1 cellular context compared by ENCODE assay signal in genomic region chr6:53614676-53615075, GRCh38.
TF ChIP-seq lines count a peak whose summit lies in the region.

No MANE protein-coding gene starts in this region.

TF ChIP-seq in HepG2, 621 proteins besides CTCF, POLR2A, EP300 and RAD21 (continued from another document and continues in another):
- TF ChIP-seq NFAT5 (CRISPR knock-in tag; IDR thresholded peaks at IDR 0.05) (no peak), RXRA (CRISPR knock-in tag; IDR thresholded peaks at IDR 0.05) (no peak), ZNF446 (CRISPR knock-in tag; IDR thresholded peaks at IDR 0.05) (no peak), MNT (IDR thresholded peaks at IDR 0.05) (no peak), TBP (CRISPR knock-in tag; IDR thresholded peaks at IDR 0.05) (no peak), ZFY (CRISPR knock-in tag; IDR thresholded peaks at IDR 0.05) (no peak), PAX8 (CRISPR knock-in tag; IDR thresholded peaks at IDR 0.05; ENCODE audit: borderline replicate concordance) (no peak), TFAP4 (IDR thresholded peaks at IDR 0.05; ENCODE audit: borderline replicate concordance, low read depth) (no peak), MIXL1 (CRISPR knock-in tag; IDR thresholded peaks at IDR 0.05) (no peak), PATZ1 (CRISPR knock-in tag; IDR thresholded peaks at IDR 0.05) (no peak), HDAC6 (IDR thresholded peaks at IDR 0.05; ENCODE audit: low read depth, low read length) (no peak), ZNF788 (CRISPR knock-in tag; IDR thresholded peaks at IDR 0.05; ENCODE audit: borderline replicate concordance) (no peak), ZNF605 (CRISPR knock-in tag; IDR thresholded peaks at IDR 0.05) (no peak), ZNF772 (CRISPR knock-in tag; IDR thresholded peaks at IDR 0.05) (no peak), EHMT2 (IDR thresholded peaks at IDR 0.05; ENCODE audit: borderline replicate concordance, low read depth, low read length) (no peak), E2F1 (CRISPR knock-in tag; IDR thresholded peaks at IDR 0.05) (no peak), ZBTB34 (CRISPR knock-in tag; IDR thresholded peaks at IDR 0.05) (no peak), DRAP1 (CRISPR knock-in tag; IDR thresholded peaks at IDR 0.05) (0 out of 2 replicates have a peak, but pooled peaks have one; percentile 13), ZNF580 (CRISPR knock-in tag; IDR thresholded peaks at IDR 0.05; ENCODE audit: borderline replicate concordance, low read depth) (no peak; the same call in 1 of the 2 replicates), HMG20B (CRISPR knock-in tag; conservative IDR thresholded peaks at IDR 0.05) (no peak), ZNF589 (CRISPR knock-in tag; conservative IDR thresholded peaks at IDR 0.05) (no peak), ZNF44 (CRISPR knock-in tag; IDR thresholded peaks at IDR 0.05) (no peak), ZNF576 (CRISPR knock-in tag; IDR thresholded peaks at IDR 0.05) (no peak), MIER3 (CRISPR knock-in tag; IDR thresholded peaks at IDR 0.05; ENCODE audit: borderline replicate concordance) (no peak), KMT2B (CRISPR knock-in tag; IDR thresholded peaks at IDR 0.05) (no peak), ZBTB7A (CRISPR knock-in tag; IDR thresholded peaks at IDR 0.05) (no peak), KDM2A (CRISPR knock-in tag; IDR thresholded peaks at IDR 0.05; ENCODE audit: borderline replicate concordance, low read depth) (no peak), E2F5 (CRISPR knock-in tag; conservative IDR thresholded peaks at IDR 0.05) (no peak), ZNF350 (CRISPR knock-in tag; IDR thresholded peaks at IDR 0.05; ENCODE audit: borderline replicate concordance, low read depth) (no peak), ZNF615 (CRISPR knock-in tag; IDR thresholded peaks at IDR 0.05; ENCODE audit: borderline replicate concordance) (no peak), IRF1 (CRISPR knock-in tag; IDR thresholded peaks at IDR 0.05; ENCODE audit: low read depth) (no peak), AHDC1 (CRISPR knock-in tag; IDR thresholded peaks at IDR 0.05; ENCODE audit: borderline replicate concordance) (no peak), ZNF816 (CRISPR knock-in tag; IDR thresholded peaks at IDR 0.05; ENCODE audit: borderline replicate concordance) (no peak), SIN3B (IDR thresholded peaks at IDR 0.05; ENCODE audit: low read length) (no peak), MZF1 (CRISPR knock-in tag; IDR thresholded peaks at IDR 0.05; ENCODE audit: borderline replicate concordance) (no peak), NR2F2 (IDR thresholded peaks at IDR 0.05; ENCODE audit: borderline replicate concordance, low read depth) (no peak), GFI1 (CRISPR knock-in tag; IDR thresholded peaks at IDR 0.05; ENCODE audit: borderline replicate concordance) (no peak), ZNF616 (CRISPR knock-in tag; IDR thresholded peaks at IDR 0.05; ENCODE audit: low read depth) (no peak), ZSCAN22 (CRISPR knock-in tag; IDR thresholded peaks at IDR 0.05) (no peak), HDAC1 (CRISPR knock-in tag; IDR thresholded peaks at IDR 0.05) (no peak), ZNF891 (CRISPR knock-in tag; IDR thresholded peaks at IDR 0.05) (no peak), TARDBP (CRISPR knock-in tag; IDR thresholded peaks at IDR 0.05) (no peak), KAT2B (IDR thresholded peaks at IDR 0.05; ENCODE audit: borderline replicate concordance, low read depth, low read length) (no peak)
